1 cellular context compared by ENCODE assay signal in genomic region chr5:6302684-6303083, GRCh38.
TF ChIP-seq lines count a peak whose summit lies in the region.

No MANE protein-coding gene starts in this region.

TF ChIP-seq in SK-N-SH, 30 proteins besides CTCF, POLR2A, EP300 and RAD21 (continued from another document):
- no peak for TF ChIP-seq USF2 (IDR thresholded peaks at IDR 0.05; ENCODE audit: borderline replicate concordance, low read depth, low read length)
